1 cellular context compared by ENCODE assay signal in the genomic region with DNA sequence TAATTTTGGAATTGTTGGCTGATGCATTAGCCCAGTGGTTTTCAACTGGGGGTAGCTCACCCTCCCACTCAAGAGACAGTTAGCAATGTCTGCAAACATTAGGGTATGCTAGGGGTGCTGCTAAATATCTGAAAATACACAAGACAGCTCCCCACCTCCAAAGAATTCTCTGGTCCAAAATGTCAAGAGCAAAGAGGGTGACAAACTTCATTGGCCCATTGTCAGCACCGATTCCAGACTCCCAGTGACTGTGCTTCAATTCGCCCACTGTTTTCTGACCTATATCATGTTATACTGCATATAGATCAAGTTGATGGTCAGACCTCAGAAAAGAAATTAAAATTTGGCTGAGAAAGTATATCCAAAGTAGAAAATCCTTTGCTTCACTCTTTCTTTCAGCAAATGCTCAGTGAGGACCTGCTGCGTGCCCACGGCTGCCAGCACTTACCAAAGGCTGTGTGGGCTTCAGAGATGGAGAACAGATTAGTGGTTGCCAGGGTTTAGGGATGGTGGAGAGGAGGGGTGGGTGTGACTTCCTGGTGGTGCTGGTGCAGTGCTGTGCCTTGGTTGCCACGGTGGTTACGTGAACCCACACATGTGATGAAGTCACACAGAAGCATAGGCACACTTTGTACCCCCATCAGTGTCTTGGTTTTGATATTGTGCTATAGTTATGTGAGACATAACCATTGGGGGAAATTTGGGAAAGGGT.
TF ChIP-seq lines count a peak whose summit lies in the region.

No MANE protein-coding gene starts in this region.

TF ChIP-seq in SK-N-SH treated with all-trans-retinoic acid at 6 μM for 48 hours, 23 proteins besides CTCF, POLR2A, EP300 and RAD21 (continued from another document):
- TF ChIP-seq, protein P1, sequence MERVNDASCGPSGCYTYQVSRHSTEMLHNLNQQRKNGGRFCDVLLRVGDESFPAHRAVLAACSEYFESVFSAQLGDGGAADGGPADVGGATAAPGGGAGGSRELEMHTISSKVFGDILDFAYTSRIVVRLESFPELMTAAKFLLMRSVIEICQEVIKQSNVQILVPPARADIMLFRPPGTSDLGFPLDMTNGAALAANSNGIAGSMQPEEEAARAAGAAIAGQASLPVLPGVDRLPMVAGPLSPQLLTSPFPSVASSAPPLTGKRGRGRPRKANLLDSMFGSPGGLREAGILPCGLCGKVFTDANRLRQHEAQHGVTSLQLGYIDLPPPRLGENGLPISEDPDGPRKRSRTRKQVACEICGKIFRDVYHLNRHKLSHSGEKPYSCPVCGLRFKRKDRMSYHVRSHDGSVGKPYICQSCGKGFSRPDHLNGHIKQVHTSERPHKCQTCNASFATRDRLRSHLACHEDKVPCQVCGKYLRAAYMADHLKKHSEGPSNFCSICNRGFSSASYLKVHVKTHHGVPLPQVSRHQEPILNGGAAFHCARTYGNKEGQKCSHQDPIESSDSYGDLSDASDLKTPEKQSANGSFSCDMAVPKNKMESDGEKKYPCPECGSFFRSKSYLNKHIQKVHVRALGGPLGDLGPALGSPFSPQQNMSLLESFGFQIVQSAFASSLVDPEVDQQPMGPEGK (CRISPR knock-in tag; IDR thresholded peaks at IDR 0.05; ENCODE audit: borderline replicate concordance) = no peak
- no peak for TF ChIP-seq ZNF8 (CRISPR knock-in tag; IDR thresholded peaks at IDR 0.05)
- TF ChIP-seq, protein P2, sequence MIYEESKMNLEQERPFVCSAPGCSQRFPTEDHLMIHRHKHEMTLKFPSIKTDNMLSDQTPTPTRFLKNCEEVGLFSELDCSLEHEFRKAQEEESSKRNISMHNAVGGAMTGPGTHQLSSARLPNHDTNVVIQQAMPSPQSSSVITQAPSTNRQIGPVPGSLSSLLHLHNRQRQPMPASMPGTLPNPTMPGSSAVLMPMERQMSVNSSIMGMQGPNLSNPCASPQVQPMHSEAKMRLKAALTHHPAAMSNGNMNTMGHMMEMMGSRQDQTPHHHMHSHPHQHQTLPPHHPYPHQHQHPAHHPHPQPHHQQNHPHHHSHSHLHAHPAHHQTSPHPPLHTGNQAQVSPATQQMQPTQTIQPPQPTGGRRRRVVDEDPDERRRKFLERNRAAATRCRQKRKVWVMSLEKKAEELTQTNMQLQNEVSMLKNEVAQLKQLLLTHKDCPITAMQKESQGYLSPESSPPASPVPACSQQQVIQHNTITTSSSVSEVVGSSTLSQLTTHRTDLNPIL (CRISPR knock-in tag; IDR thresholded peaks at IDR 0.05; ENCODE audit: low read depth) = no peak
- no peak for TF ChIP-seq ISL1 (CRISPR knock-in tag; IDR thresholded peaks at IDR 0.05)
- TF ChIP-seq ZNF70 (CRISPR knock-in tag; IDR thresholded peaks at IDR 0.05) = no peak
- no peak for TF ChIP-seq ZNF565 (CRISPR knock-in tag; conservative IDR thresholded peaks at IDR 0.05; ENCODE audit: low read depth)
- no peak for TF ChIP-seq RARB (CRISPR knock-in tag; IDR thresholded peaks at IDR 0.05)
- TF ChIP-seq, protein P3, sequence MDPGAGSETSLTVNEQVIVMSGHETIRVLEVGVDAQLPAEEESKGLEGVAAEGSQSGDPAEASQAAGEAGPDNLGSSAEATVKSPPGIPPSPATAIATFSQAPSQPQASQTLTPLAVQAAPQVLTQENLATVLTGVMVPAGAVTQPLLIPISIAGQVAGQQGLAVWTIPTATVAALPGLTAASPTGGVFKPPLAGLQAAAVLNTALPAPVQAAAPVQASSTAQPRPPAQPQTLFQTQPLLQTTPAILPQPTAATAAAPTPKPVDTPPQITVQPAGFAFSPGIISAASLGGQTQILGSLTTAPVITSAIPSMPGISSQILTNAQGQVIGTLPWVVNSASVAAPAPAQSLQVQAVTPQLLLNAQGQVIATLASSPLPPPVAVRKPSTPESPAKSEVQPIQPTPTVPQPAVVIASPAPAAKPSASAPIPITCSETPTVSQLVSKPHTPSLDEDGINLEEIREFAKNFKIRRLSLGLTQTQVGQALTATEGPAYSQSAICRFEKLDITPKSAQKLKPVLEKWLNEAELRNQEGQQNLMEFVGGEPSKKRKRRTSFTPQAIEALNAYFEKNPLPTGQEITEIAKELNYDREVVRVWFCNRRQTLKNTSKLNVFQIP (CRISPR knock-in tag; IDR thresholded peaks at IDR 0.05; ENCODE audit: borderline replicate concordance, low read depth) = no peak
- no peak for TF ChIP-seq GLIS3 (CRISPR knock-in tag; IDR thresholded peaks at IDR 0.05)
- TF ChIP-seq ZC3H10 (CRISPR knock-in tag; IDR thresholded peaks at IDR 0.05) = no peak
- TF ChIP-seq ESRRG (CRISPR knock-in tag; IDR thresholded peaks at IDR 0.05) = no peak
- no peak for TF ChIP-seq CSDC2 (CRISPR knock-in tag; IDR thresholded peaks at IDR 0.05)
